ENCODE assay signal across 8 cellular contexts in genomic region chr9:124415102-124415851, GRCh38. TPM values are rescaled to one million over a fixed set of nuclear protein-coding genes. Genes with fewer than 3 reads are reported as not detected.
A peak's percentile ranks its signal among the peaks of the same experiment; 100 is the strongest.
DNase-seq lines count a peak whose midpoint lies in the region; ATAC-seq, FAIRE-seq and TF ChIP-seq lines count a peak whose summit lies in the region.

Gene PSMB7, minus strand, starts transcription at chr9:124415442. Its CDS starts 17 bp downstream, at chr9:124415425.

- intact Hi-C loops in endothelial cell of umbilical vein (cut with micrococcal nuclease) = loop anchor here (5.0 kb wide), 1 partner anchor 242 kb away; no protein-coding TSS in a partner anchor

- TF ChIP-seq CTCF in OCI-LY1 (IDR thresholded peaks at IDR 0.05; ENCODE audit: low read length) (peak; percentile 73), endothelial cell of umbilical vein (IDR thresholded peaks at IDR 0.05; ENCODE audit: extremely low read depth in 1 of 2, insufficient read depth in 1 of 2, low read depth in 1 of 2, low read length in 2 of 2) (peak; percentile 86 to 87)

- no peaks in the 10 kb centered on the region for H3F3A ChIP-seq in OCI-LY1 (ENCODE audit: insufficient read depth, low read length)

- H3K36me3 ChIP-seq in HUES64 (ENCODE audit: insufficient read depth, low read length) = peaks cover 40% of the 10 kb centered on the region
- H3K36me3 ChIP-seq in OCI-LY1 (ENCODE audit: insufficient read depth, low read length) = peaks cover 42% of the 10 kb centered on the region
- H3K36me3 ChIP-seq in endothelial cell of umbilical vein (ENCODE audit: control insufficient read depth in 2 of 2, extremely low read depth in 1 of 2, insufficient read depth in 2 of 2, low read length in 2 of 2) = peaks cover 6 to 25% of the 10 kb centered on the region in 2 experiments

- peak; percentile 26 for TF ChIP-seq POLR2A in endothelial cell of umbilical vein (IDR thresholded peaks at IDR 0.05; ENCODE audit: low read depth, low read length)

- H3K79me2 ChIP-seq in OCI-LY1 (ENCODE audit: insufficient read depth, low read length) (peaks cover 10% of the 10 kb centered on the region; the same call in 1 of the 2 replicates), endothelial cell of umbilical vein (ENCODE audit: control insufficient read depth, insufficient read depth, low read length) (peaks cover 31% of the 10 kb centered on the region)

- H3K9me2 ChIP-seq in OCI-LY1 (ENCODE audit: low read depth, low read length) = no peaks in the 10 kb centered on the region

- CTCF ChIA-PET in endothelial cell of umbilical vein (lab: Charles Lee) = interaction anchor here (0.6 kb wide), 1 partner anchor 24 kb away, joined by 3 read pairs; no protein-coding TSS in a partner anchor

- H3K9me3 ChIP-seq in HUES64 (ENCODE audit: insufficient read depth, low read depth, low read length) (no peaks in the 10 kb centered on the region), OCI-LY1 (ENCODE audit: low read length) (no peaks in the 10 kb centered on the region), endothelial cell of umbilical vein (replicated peaks; ENCODE audit: control insufficient read depth, insufficient read depth, low read length) (no peaks in the 10 kb centered on the region)

- BruUV-seq in endothelial cell of umbilical vein (replicated peaks; lab: Mats Ljungman, UMichigan) = no TSS peak

- H3K4me1 ChIP-seq in HUES64 (ENCODE audit: insufficient read depth, low read length) = peaks cover 7% of the 10 kb centered on the region
- H3K4me1 ChIP-seq in OCI-LY1 (ENCODE audit: insufficient read depth, low read length, severe bottlenecking) = peaks cover 10% of the 10 kb centered on the region
- peaks cover 36% of the 10 kb centered on the region for H3K4me1 ChIP-seq in endothelial cell of umbilical vein (ENCODE audit: control insufficient read depth, extremely low read depth, insufficient read depth, low read length)

- ATAC-seq in GM21423 (IDR thresholded peaks at IDR 0.05; ENCODE audit: unreplicated experiment) = peak; percentile 82

- H3K4me3 ChIP-seq in HUES64 (ENCODE audit: low read length) (peak within 1 kb of the TSS; percentile 99), OCI-LY1 (ENCODE audit: low read depth, low read length, poor library complexity, severe bottlenecking) (peak within 1 kb of the TSS; percentile 84), endothelial cell of umbilical vein (replicated peaks in 1 of 3; ENCODE audit: insufficient read depth in 1 of 3, low read depth in 1 of 3, low read length in 3 of 3) (peak within 1 kb of the TSS; percentile 63 to 97 (median 74))

- peak within 1 kb of the TSS; percentile 97 for H3K9ac ChIP-seq in HUES64 (ENCODE audit: low read depth, low read length)
- peak within 1 kb of the TSS; percentile 82 for H3K9ac ChIP-seq in OCI-LY1 (ENCODE audit: low read length)
- H3K9ac ChIP-seq in endothelial cell of umbilical vein (replicated peaks; ENCODE audit: extremely low read depth, insufficient read depth, low read length) = peak within 1 kb of the TSS; percentile 97

- 6% methylated on average over 41 of the region's 41 CpGs for WGBS in HUES64

- peak within 1 kb of the TSS; percentile 95 for H2AFZ ChIP-seq in OCI-LY1 (ENCODE audit: low read length)
- peak within 1 kb of the TSS; percentile 49 for H2AFZ ChIP-seq in endothelial cell of umbilical vein (ENCODE audit: low read depth, low read length)

- peak; percentile 95 for DNase-seq in D341Med (ENCODE audit: low spot score)
- DNase-seq in activated CD8-positive, alpha-beta memory T cell treated with anti-CD3 and anti-CD28 coated beads, Interleukin-2, amount 50 U/mL, for 48 hours = peak; percentile 97
- peak; percentile 97 for DNase-seq in endothelial cell of umbilical vein (ENCODE audit: low read depth, low spot score)
- peak; percentile 93 for DNase-seq in middle frontal gyrus (ENCODE audit: extremely low spot score, low spot score)
- DNase-seq in stimulated activated CD8-positive, alpha-beta memory T cell treated with anti-CD3 and anti-CD28 coated beads, Interleukin-4, amount 100 ng/mL, for 1 hour (ENCODE audit: low read depth in 2 of 2, low spot score in 1 of 2) = peak; percentile 92 to 96

- no peaks in the 10 kb centered on the region for H3K27me3 ChIP-seq in HUES64 (ENCODE audit: insufficient read depth, low read length)
- H3K27me3 ChIP-seq in OCI-LY1 (ENCODE audit: insufficient read depth, low read length) = no peaks in the 10 kb centered on the region
- H3K27me3 ChIP-seq in endothelial cell of umbilical vein (ENCODE audit: control insufficient read depth in 2 of 2, insufficient read depth in 2 of 2, low read length in 2 of 2) = no peaks in the 10 kb centered on the region

- peak within 1 kb of the TSS; percentile 90 for H3K4me2 ChIP-seq in OCI-LY1 (ENCODE audit: low read length)
- H3K4me2 ChIP-seq in endothelial cell of umbilical vein (ENCODE audit: insufficient read depth, low read length) = peak within 1 kb of the TSS; percentile 86

- dilution Hi-C loops in endothelial cell of umbilical vein (cut with MboI; ENCODE audit: extremely low pct_ligation_motif_present, low sequenced_read_pairs) = no loop called here

- peak; percentile 98 for FAIRE-seq in endothelial cell of umbilical vein (lab: Jason Lieb, UNC)

- POLR2A ChIA-PET in endothelial cell of umbilical vein (lab: Charles Lee) = no interaction called here

- H3K27ac ChIP-seq in HUES64 (ENCODE audit: low read depth, low read length) (peak within 1 kb of the TSS; percentile 74), OCI-LY1 (ENCODE audit: low read depth, low read length, poor library complexity, severe bottlenecking) (peak within 1 kb of the TSS; percentile 13), endothelial cell of umbilical vein (ENCODE audit: insufficient read depth, low read depth, low read length) (peak within 1 kb of the TSS; percentile 88)

- no peaks in the 10 kb centered on the region for H3K9me1 ChIP-seq in endothelial cell of umbilical vein (replicated peaks; ENCODE audit: control insufficient read depth, extremely low read depth, insufficient read depth, low read length)

- H4K20me1 ChIP-seq in OCI-LY1 (ENCODE audit: insufficient read depth, low read length) = no peaks in the 10 kb centered on the region
- no peaks in the 10 kb centered on the region for H4K20me1 ChIP-seq in endothelial cell of umbilical vein (replicated peaks; ENCODE audit: control insufficient read depth, extremely low read depth, insufficient read depth, low read length)

TF ChIP-seq in endothelial cell of umbilical vein, 7 proteins besides CTCF, POLR2A, EP300 and RAD21:
- TF ChIP-seq GATA2 (IDR thresholded peaks at IDR 0.05; ENCODE audit: insufficient read depth, insufficient read length, low read depth, low read length) = no peak
- peak; percentile 74 for TF ChIP-seq POLR2AphosphoS5 (IDR thresholded peaks at IDR 0.05; ENCODE audit: insufficient read depth, low read depth, low read length)
- no peak for TF ChIP-seq EZH2 (IDR thresholded peaks at IDR 0.05; ENCODE audit: borderline replicate concordance, low read depth, low read length, severe bottlenecking)
- peak; percentile 23 for TF ChIP-seq FOS (IDR thresholded peaks at IDR 0.05; ENCODE audit: borderline replicate concordance, insufficient read depth, low read length)

RNA-seq across cellular contexts. Expression of gene PSMB7, which starts in this region (rescaled TPM):
- polyA plus RNA-seq in HUES64 (2013, experiment 1 of 2) = 225 TPM
- 205 TPM for polyA plus RNA-seq in HUES64 (2013, experiment 2 of 2)
- total RNA-seq in endothelial cell of umbilical vein = 227 and 241 TPM in 2 replicates
- 350 and 366 TPM in 2 replicates for polyA plus RNA-seq in endothelial cell of umbilical vein
- 404 and 449 TPM in 2 replicates for polyA plus RNA-seq in endothelial cell of umbilical vein (2011; cell fraction: cytosol; rRNA removed)
- 197 and 198 TPM in 2 replicates for polyA plus RNA-seq in endothelial cell of umbilical vein (2011; cell fraction: nucleus; rRNA removed)
- polyA plus RNA-seq in endothelial cell of umbilical vein (2012) = 406 and 445 TPM in 2 replicates
- polyA minus RNA-seq in endothelial cell of umbilical vein = 275 and 309 TPM in 2 replicates
- 220 TPM for polyA minus RNA-seq in endothelial cell of umbilical vein (2011; cell fraction: cytosol; rRNA and poly(A)+ RNA removed)
- polyA minus RNA-seq in endothelial cell of umbilical vein (2011; cell fraction: nucleus; rRNA and poly(A)+ RNA removed) = 92.8 and 128 TPM in 2 replicates

Comparison
In these comparisons a context has a peak if more than half of its experiments do, and no peak if none do; other contexts are left out.
1. Peak in every context shown above with its lines: DNase-seq, ATAC-seq, H3K4me3 ChIP-seq and H3K27ac ChIP-seq.
2. H3K27ac ChIP-seq: peak in every context shown above with its lines; median percentile 88 in endothelial cell of umbilical vein; 74 in HUES64; 13 in OCI-LY1.